Comparison of ENCODE assay signal across 1 cellular context in the genomic region with DNA sequence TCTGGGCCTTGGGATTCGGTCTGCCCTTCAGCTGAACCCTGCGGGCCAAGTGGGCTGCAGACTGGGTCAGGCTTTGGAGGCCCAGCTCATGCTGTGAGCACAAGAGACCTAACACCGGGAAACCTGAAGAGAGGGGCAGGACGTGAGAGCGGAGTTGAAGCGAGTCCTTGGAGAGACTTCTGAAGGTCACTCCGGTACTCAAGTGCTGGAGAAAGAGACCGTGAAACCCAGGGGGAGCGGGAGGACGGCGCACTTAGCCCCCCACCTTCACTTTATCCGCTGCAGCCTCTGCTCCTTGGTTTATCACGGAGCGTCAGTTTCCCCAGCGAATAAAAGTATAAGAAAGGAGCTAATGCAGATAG.
TF ChIP-seq lines count a peak whose summit lies in the region.

No MANE protein-coding gene starts in this region.

TF ChIP-seq in HEK293, 187 proteins besides CTCF, POLR2A, EP300 and RAD21 (continued from another document):
- TF ChIP-seq, protein P1, sequence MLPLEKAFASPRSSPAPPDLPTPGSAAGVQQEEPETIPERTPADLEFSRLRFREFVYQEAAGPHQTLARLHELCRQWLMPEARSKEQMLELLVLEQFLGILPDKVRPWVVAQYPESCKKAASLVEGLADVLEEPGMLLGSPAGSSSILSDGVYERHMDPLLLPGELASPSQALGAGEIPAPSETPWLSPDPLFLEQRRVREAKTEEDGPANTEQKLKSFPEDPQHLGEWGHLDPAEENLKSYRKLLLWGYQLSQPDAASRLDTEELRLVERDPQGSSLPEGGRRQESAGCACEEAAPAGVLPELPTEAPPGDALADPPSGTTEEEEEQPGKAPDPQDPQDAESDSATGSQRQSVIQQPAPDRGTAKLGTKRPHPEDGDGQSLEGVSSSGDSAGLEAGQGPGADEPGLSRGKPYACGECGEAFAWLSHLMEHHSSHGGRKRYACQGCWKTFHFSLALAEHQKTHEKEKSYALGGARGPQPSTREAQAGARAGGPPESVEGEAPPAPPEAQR (tag by site-specific recombination; IDR thresholded peaks at IDR 0.05): no peak
- no peak for TF ChIP-seq ZNF747 (tag by site-specific recombination; IDR thresholded peaks at IDR 0.05)
- 0 out of 2 replicates have a peak, but pooled peaks have one; percentile 6 for TF ChIP-seq MZF1 (tag by site-specific recombination; IDR thresholded peaks at IDR 0.05; ENCODE audit: borderline replicate concordance)
- TF ChIP-seq ZNF664 (tag by site-specific recombination; IDR thresholded peaks at IDR 0.05): no peak
- peak; percentile 48; the same call in 1 of the 2 replicates for TF ChIP-seq ZIC2 (tag by site-specific recombination; IDR thresholded peaks at IDR 0.05)
- TF ChIP-seq, protein P2, sequence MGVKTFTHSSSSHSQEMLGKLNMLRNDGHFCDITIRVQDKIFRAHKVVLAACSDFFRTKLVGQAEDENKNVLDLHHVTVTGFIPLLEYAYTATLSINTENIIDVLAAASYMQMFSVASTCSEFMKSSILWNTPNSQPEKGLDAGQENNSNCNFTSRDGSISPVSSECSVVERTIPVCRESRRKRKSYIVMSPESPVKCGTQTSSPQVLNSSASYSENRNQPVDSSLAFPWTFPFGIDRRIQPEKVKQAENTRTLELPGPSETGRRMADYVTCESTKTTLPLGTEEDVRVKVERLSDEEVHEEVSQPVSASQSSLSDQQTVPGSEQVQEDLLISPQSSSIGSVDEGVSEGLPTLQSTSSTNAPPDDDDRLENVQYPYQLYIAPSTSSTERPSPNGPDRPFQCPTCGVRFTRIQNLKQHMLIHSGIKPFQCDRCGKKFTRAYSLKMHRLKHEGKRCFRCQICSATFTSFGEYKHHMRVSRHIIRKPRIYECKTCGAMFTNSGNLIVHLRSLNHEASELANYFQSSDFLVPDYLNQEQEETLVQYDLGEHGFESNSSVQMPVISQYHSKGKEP (tag by site-specific recombination; IDR thresholded peaks at IDR 0.05): no peak
- no peak for TF ChIP-seq ZNF19 (tag by site-specific recombination; IDR thresholded peaks at IDR 0.05; ENCODE audit: low read depth)
- TF ChIP-seq ZNF530 (tag by site-specific recombination; IDR thresholded peaks at IDR 0.05; ENCODE audit: low read depth): no peak
- TF ChIP-seq, protein P3, sequence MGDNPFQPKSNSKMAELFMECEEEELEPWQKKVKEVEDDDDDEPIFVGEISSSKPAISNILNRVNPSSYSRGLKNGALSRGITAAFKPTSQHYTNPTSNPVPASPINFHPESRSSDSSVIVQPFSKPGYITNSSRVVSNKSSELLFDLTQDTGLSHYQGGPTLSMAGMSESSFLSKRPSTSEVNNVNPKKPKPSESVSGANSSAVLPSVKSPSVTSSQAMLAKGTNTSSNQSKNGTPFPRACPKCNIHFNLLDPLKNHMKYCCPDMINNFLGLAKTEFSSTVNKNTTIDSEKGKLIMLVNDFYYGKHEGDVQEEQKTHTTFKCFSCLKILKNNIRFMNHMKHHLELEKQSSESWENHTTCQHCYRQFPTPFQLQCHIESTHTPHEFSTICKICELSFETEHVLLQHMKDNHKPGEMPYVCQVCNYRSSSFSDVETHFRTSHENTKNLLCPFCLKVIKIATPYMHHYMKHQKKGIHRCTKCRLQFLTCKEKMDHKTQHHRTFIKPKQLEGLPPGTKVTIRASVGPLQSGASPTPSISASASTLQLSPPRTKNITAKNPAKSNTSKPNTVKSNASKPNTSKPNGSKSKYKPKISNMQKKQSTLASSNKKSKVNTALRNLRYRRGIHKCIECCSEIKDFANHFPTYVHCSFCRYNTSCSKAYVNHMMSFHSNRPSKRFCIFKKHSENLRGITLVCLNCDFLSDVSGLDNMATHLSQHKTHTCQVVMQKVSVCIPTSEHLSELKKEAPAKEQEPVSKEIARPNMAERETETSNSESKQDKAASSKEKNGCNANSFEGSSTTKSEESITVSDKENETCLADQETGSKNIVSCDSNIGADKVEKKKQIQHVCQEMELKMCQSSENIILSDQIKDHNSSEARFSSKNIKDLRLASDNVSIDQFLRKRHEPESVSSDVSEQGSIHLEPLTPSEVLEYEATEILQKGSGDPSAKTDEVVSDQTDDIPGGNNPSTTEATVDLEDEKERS (tag by site-specific recombination; IDR thresholded peaks at IDR 0.05): no peak
- TF ChIP-seq GLI4 (tag by site-specific recombination; IDR thresholded peaks at IDR 0.05): no peak
- TF ChIP-seq BCL11B (tag by site-specific recombination; IDR thresholded peaks at IDR 0.05; ENCODE audit: low read depth): no peak
- TF ChIP-seq ZNF202 (tag by site-specific recombination; IDR thresholded peaks at IDR 0.05; ENCODE audit: borderline replicate concordance): no peak
- TF ChIP-seq, protein P4, sequence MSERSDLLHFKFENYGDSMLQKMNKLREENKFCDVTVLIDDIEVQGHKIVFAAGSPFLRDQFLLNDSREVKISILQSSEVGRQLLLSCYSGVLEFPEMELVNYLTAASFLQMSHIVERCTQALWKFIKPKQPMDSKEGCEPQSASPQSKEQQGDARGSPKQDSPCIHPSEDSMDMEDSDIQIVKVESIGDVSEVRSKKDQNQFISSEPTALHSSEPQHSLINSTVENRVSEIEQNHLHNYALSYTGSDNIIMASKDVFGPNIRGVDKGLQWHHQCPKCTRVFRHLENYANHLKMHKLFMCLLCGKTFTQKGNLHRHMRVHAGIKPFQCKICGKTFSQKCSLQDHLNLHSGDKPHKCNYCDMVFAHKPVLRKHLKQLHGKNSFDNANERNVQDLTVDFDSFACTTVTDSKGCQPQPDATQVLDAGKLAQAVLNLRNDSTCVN (tag by site-specific recombination; optimal IDR thresholded peaks at IDR 0.05): no peak
- TF ChIP-seq ZBTB48 (tag by site-specific recombination; IDR thresholded peaks at IDR 0.05): no peak
- no peak for TF ChIP-seq ZFP41 (tag by site-specific recombination; IDR thresholded peaks at IDR 0.05; ENCODE audit: borderline replicate concordance)
- TF ChIP-seq ZNF391 (tag by site-specific recombination; IDR thresholded peaks at IDR 0.05; ENCODE audit: borderline replicate concordance, low read depth): no peak
- no peak for TF ChIP-seq ZNF837 (tag by site-specific recombination; IDR thresholded peaks at IDR 0.05)
- TF ChIP-seq ZNF701 (tag by site-specific recombination; IDR thresholded peaks at IDR 0.05): no peak
- no peak for TF ChIP-seq ZBTB8A (tag by site-specific recombination; IDR thresholded peaks at IDR 0.05)
- TF ChIP-seq, protein P5, sequence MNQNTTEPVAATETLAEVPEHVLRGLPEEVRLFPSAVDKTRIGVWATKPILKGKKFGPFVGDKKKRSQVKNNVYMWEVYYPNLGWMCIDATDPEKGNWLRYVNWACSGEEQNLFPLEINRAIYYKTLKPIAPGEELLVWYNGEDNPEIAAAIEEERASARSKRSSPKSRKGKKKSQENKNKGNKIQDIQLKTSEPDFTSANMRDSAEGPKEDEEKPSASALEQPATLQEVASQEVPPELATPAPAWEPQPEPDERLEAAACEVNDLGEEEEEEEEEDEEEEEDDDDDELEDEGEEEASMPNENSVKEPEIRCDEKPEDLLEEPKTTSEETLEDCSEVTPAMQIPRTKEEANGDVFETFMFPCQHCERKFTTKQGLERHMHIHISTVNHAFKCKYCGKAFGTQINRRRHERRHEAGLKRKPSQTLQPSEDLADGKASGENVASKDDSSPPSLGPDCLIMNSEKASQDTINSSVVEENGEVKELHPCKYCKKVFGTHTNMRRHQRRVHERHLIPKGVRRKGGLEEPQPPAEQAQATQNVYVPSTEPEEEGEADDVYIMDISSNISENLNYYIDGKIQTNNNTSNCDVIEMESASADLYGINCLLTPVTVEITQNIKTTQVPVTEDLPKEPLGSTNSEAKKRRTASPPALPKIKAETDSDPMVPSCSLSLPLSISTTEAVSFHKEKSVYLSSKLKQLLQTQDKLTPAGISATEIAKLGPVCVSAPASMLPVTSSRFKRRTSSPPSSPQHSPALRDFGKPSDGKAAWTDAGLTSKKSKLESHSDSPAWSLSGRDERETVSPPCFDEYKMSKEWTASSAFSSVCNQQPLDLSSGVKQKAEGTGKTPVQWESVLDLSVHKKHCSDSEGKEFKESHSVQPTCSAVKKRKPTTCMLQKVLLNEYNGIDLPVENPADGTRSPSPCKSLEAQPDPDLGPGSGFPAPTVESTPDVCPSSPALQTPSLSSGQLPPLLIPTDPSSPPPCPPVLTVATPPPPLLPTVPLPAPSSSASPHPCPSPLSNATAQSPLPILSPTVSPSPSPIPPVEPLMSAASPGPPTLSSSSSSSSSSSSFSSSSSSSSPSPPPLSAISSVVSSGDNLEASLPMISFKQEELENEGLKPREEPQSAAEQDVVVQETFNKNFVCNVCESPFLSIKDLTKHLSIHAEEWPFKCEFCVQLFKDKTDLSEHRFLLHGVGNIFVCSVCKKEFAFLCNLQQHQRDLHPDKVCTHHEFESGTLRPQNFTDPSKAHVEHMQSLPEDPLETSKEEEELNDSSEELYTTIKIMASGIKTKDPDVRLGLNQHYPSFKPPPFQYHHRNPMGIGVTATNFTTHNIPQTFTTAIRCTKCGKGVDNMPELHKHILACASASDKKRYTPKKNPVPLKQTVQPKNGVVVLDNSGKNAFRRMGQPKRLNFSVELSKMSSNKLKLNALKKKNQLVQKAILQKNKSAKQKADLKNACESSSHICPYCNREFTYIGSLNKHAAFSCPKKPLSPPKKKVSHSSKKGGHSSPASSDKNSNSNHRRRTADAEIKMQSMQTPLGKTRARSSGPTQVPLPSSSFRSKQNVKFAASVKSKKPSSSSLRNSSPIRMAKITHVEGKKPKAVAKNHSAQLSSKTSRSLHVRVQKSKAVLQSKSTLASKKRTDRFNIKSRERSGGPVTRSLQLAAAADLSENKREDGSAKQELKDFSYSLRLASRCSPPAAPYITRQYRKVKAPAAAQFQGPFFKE (tag by site-specific recombination; IDR thresholded peaks at IDR 0.05; ENCODE audit: borderline replicate concordance): no peak
- TF ChIP-seq ZNF138 (tag by site-specific recombination; IDR thresholded peaks at IDR 0.05; ENCODE audit: borderline replicate concordance): no peak
- TF ChIP-seq ZNF501 (tag by site-specific recombination; IDR thresholded peaks at IDR 0.05): 0 out of 2 replicates have a peak, but pooled peaks have one; percentile 6
- TF ChIP-seq YY1 (tag by site-specific recombination; IDR thresholded peaks at IDR 0.05): 0 out of 2 replicates have a peak, but pooled peaks have one; percentile 3
- TF ChIP-seq WT1 (tag by site-specific recombination; IDR thresholded peaks at IDR 0.05): no peak
- TF ChIP-seq ZNF560 (tag by site-specific recombination; IDR thresholded peaks at IDR 0.05; ENCODE audit: borderline replicate concordance): no peak
- TF ChIP-seq ZNF549 (tag by site-specific recombination; IDR thresholded peaks at IDR 0.05): no peak
- TF ChIP-seq, protein P6, sequence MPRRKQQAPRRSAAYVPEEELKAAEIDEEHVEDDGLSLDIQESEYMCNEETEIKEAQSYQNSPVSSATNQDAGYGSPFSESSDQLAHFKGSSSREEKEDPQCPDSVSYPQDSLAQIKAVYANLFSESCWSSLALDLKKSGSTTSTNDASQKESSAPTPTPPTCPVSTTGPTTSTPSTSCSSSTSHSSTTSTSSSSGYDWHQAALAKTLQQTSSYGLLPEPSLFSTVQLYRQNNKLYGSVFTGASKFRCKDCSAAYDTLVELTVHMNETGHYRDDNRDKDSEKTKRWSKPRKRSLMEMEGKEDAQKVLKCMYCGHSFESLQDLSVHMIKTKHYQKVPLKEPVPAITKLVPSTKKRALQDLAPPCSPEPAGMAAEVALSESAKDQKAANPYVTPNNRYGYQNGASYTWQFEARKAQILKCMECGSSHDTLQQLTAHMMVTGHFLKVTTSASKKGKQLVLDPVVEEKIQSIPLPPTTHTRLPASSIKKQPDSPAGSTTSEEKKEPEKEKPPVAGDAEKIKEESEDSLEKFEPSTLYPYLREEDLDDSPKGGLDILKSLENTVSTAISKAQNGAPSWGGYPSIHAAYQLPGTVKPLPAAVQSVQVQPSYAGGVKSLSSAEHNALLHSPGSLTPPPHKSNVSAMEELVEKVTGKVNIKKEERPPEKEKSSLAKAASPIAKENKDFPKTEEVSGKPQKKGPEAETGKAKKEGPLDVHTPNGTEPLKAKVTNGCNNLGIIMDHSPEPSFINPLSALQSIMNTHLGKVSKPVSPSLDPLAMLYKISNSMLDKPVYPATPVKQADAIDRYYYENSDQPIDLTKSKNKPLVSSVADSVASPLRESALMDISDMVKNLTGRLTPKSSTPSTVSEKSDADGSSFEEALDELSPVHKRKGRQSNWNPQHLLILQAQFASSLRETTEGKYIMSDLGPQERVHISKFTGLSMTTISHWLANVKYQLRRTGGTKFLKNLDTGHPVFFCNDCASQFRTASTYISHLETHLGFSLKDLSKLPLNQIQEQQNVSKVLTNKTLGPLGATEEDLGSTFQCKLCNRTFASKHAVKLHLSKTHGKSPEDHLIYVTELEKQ (tag by site-specific recombination; IDR thresholded peaks at IDR 0.05; ENCODE audit: borderline replicate concordance): no peak
- TF ChIP-seq, protein P7, sequence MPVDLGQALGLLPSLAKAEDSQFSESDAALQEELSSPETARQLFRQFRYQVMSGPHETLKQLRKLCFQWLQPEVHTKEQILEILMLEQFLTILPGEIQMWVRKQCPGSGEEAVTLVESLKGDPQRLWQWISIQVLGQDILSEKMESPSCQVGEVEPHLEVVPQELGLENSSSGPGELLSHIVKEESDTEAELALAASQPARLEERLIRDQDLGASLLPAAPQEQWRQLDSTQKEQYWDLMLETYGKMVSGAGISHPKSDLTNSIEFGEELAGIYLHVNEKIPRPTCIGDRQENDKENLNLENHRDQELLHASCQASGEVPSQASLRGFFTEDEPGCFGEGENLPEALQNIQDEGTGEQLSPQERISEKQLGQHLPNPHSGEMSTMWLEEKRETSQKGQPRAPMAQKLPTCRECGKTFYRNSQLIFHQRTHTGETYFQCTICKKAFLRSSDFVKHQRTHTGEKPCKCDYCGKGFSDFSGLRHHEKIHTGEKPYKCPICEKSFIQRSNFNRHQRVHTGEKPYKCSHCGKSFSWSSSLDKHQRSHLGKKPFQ (tag by site-specific recombination; IDR thresholded peaks at IDR 0.05): 0 out of 2 replicates have a peak, but pooled peaks have one; percentile 8
